Comparison of ENCODE assay signal across 28 cellular contexts in genomic region chr12:72692338-72692737, GRCh38.
"Had no signal": no experiment of that assay in that cellular context is flagged by ENCODE, and none has a peak within 500 bp of the region (broad histone marks: within the 10 kb centered on the region; RNA-seq: fewer than 3 reads in every experiment).

No MANE protein-coding gene starts in this region.

- H3K36me3 ChIP-seq: neural progenitor cell, ovary, spleen, suprapubic skin, tibial artery, transverse colon, upper lobe of right lung, uterus had no signal

- H3K4me3 ChIP-seq: neural progenitor cell, ovary, psoas muscle, skin epidermis, smooth muscle cell, spleen, suprapubic skin, testis, tibial artery, transverse colon, upper lobe of right lung, uterus had no signal

- ATAC-seq: natural killer cell; psoas muscle; right cardiac atrium; sciatic nerve; stimulated activated memory B cell treated with anti-CD40 and anti-IgM and Interleukin-4, amounts not matched to agents 10 μg/mL and 1 μg/mL and 100 μg/mL, for 72 hours; stimulated activated naive CD8-positive, alpha-beta T cell treated with anti-CD3 and anti-CD28 coated beads, Interleukin-15, amount 100 ng/mL, for 72 hours; stimulated activated naive CD8-positive, alpha-beta T cell treated with anti-CD3 and anti-CD28 coated beads, Interleukin-15, Interleukin-2, amounts not matched to agents 100 U/mL and 50 U/mL, for 24 hours; upper lobe of right lung had no signal

- H3K4me1 ChIP-seq: neural progenitor cell, parathyroid adenoma, psoas muscle, spleen, suprapubic skin, testis, tibial artery, transverse colon, upper lobe of right lung, uterus had no signal

- H3K9me3 ChIP-seq: ovary, psoas muscle, spleen, suprapubic skin, testis, tibial artery, transverse colon, upper lobe of right lung, uterus had no signal

- H3K27me3 ChIP-seq: neural progenitor cell, ovary, spleen, suprapubic skin, testis, tibial artery, transverse colon, upper lobe of right lung, uterus had no signal

- H3K79me2 ChIP-seq: parathyroid adenoma had no signal

- H3K27ac ChIP-seq: neural progenitor cell, ovary, parathyroid adenoma, psoas muscle, skin epidermis, spleen, suprapubic skin, testis, tibial artery, transverse colon, upper lobe of right lung, uterus had no signal

- H2AFZ ChIP-seq: neural progenitor cell, parathyroid adenoma had no signal

- DNase-seq: natural killer cell; occipital lobe; ovary; posterior cingulate gyrus; psoas muscle; right cardiac atrium; spleen; stimulated activated CD4-positive, alpha-beta T cell treated with anti-CD3 and anti-CD28 coated beads, Interleukin-12 subunit alpha, Interleukin-12 subunit beta, amount 100 ng/mL, for 4 hours; stimulated activated CD4-positive, alpha-beta T cell treated with anti-CD3 and anti-CD28 coated beads, Interleukin-1b, Interleukin-23, amount 100 ng/mL, for 48 hours; stimulated activated CD4-positive, alpha-beta T cell treated with anti-CD3 and anti-CD28 coated beads, Interleukin-4, amount 100 ng/mL, for 1 hour; stimulated activated CD4-positive, alpha-beta T cell treated with anti-CD3 and anti-CD28 coated beads, Interleukin-4, amount 100 ng/mL, for 4 hours; stimulated activated CD8-positive, alpha-beta memory T cell treated with anti-CD3 and anti-CD28 coated beads, Interleukin-4, amount 100 ng/mL, for 48 hours; stimulated activated naive CD4-positive, alpha-beta T cell; stimulated activated naive CD8-positive, alpha-beta T cell treated with anti-CD3 and anti-CD28 coated beads, Interleukin-15, amount 100 ng/mL, for 72 hours; stimulated activated naive CD8-positive, alpha-beta T cell treated with anti-CD3 and anti-CD28 coated beads, Interleukin-15, Interleukin-2, amounts not matched to agents 100 U/mL and 50 U/mL, for 24 hours; substantia nigra; testis; tibial artery; transverse colon; upper lobe of right lung; uterus had no signal

- H3K4me2 ChIP-seq: neural progenitor cell, smooth muscle cell had no signal

- H3K9ac ChIP-seq: neural progenitor cell, parathyroid adenoma had no signal
